Comparison of ENCODE assay signal across 9 cellular contexts in the genomic region with DNA sequence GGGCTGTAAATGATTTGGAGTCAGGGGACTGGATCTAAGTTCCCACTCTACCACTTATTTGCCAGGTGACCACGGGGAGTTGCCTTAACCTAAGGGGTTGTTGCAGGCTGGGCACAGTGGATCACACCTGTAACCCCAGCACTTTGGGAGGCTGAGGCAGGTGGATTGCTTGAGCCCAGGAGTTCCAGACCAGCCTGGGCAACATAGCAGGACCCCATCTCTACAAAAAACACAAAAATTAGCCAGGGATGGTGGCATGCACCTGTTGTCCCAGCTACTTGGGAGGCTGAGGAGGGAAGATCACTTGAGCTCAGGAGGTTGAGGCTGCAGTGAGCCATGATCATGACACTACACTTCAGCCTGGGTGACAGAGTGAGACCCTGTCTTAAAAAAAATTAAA. TPM values are rescaled to one million over a fixed set of nuclear protein-coding genes. Genes with fewer than 3 reads are reported as not detected.
DNase-seq lines count a peak whose midpoint lies in the region; ATAC-seq and TF ChIP-seq lines count a peak whose summit lies in the region.
"Not testable (repeated sequence)": the region's sequence is repeated elsewhere in the genome, so short reads cannot be mapped to it uniquely, and the experiment has no call there.
"Had no signal": no experiment of that assay in that cellular context is flagged by ENCODE, and none has a peak within 500 bp of the region (broad histone marks: within the 10 kb centered on the region; RNA-seq: fewer than 3 reads in every experiment).

No MANE protein-coding gene starts in this region.

- not testable (repeated sequence) for H3K23me2 ChIP-seq in H9 (ENCODE audit: insufficient read length, low read depth, low read length, poor library complexity, severe bottlenecking)

- WGBS in H9 (ENCODE audit: extremely low coverage, insufficient read length, low lambda C conversion rate) = no CpG with 5 or more reads among the region's 1 CpG

- H3K4me1 Mint-ChIP-seq in H9 = peaks cover 18 to 22% of the 10 kb centered on the region in 2 experiments
- H3K4me1 Mint-ChIP-seq in T-helper 17 cell = not testable (repeated sequence)
- H3K4me1 Mint-ChIP-seq in type B pancreatic cell (ENCODE audit: unreplicated experiment) = peaks cover 20% of the 10 kb centered on the region

- H4K91ac ChIP-seq in H9 (ENCODE audit: insufficient read length, low read depth, low read length) = not testable (repeated sequence)

- not testable (repeated sequence) for H3K79me2 ChIP-seq in H9 (ENCODE audit: insufficient read depth, low read length)

- not testable (repeated sequence) for H3K14ac ChIP-seq in H9 (ENCODE audit: insufficient read depth, low read length)

- H3K9ac ChIP-seq in H9 (ENCODE audit: extremely low read depth, insufficient read length, low read length) = not testable (repeated sequence)

- not testable (repeated sequence) for H3K4me2 ChIP-seq in H9 (ENCODE audit: insufficient read depth, insufficient read length, low read length)

- H2AFZ ChIP-seq in H9 (ENCODE audit: low read length) = not testable (repeated sequence)

- not testable (repeated sequence) for H3K27me3 ChIP-seq in H9 (ENCODE audit: insufficient read depth, low read length)

- H2BK15ac ChIP-seq in H9 (ENCODE audit: low read depth, low read length) = not testable (repeated sequence)

- not testable (repeated sequence) for H2BK20ac ChIP-seq in H9 (ENCODE audit: low read depth, low read length, poor library complexity, severe bottlenecking)

- not testable (repeated sequence) for H2BK120ac ChIP-seq in H9 (ENCODE audit: low read depth, low read length, poor library complexity, severe bottlenecking)

- TF ChIP-seq CTCF in H9 (conservative IDR thresholded peaks at IDR 0.05); type B pancreatic cell (conservative IDR thresholded peaks at IDR 0.05): not testable (repeated sequence)

- H3K9me3 ChIP-seq in H9 (ENCODE audit: control insufficient read depth, low read depth, low read length); T-helper 17 cell (ENCODE audit: control insufficient read depth, low read length, poor library complexity, severe bottlenecking): not testable (repeated sequence)

- not testable (repeated sequence) for H3K27ac ChIP-seq in H9 (ENCODE audit: insufficient read length, low read depth, low read length)

- H4K8ac ChIP-seq in H9 (replicated peaks; ENCODE audit: insufficient read length, low read depth, low read length) = not testable (repeated sequence)

- H3K27ac Mint-ChIP-seq in H9 = peak overlapping the region in 2 of 3 experiments; percentile 2 to 71; a peak in 1 of 7 replicates
- peak overlapping the region; percentile 29 for H3K27ac Mint-ChIP-seq in T-helper 17 cell
- H3K27ac Mint-ChIP-seq in activated naive CD4-positive, alpha-beta T cell treated with anti-CD3 and anti-CD28 coated beads, Interleukin-2, amount 50 U/mL, for 72 hours = peak overlapping the region; percentile 13 to 33
- H3K27ac Mint-ChIP-seq in type B pancreatic cell = peak overlapping the region; percentile 68

- not testable (repeated sequence) for H3K56ac ChIP-seq in H9 (ENCODE audit: insufficient read length, low read depth, low read length)

- H2BK12ac ChIP-seq in H9 (ENCODE audit: insufficient read length, low read depth, low read length) = not testable (repeated sequence)

- H3K9me3 Mint-ChIP-seq in H9; activated naive CD4-positive, alpha-beta T cell treated with anti-CD3 and anti-CD28 coated beads, Interleukin-2, amount 50 U/mL, for 72 hours; type B pancreatic cell: not testable (repeated sequence)

- not testable (repeated sequence) for H4K20me1 ChIP-seq in H9 (ENCODE audit: control insufficient read depth, insufficient read depth, insufficient read length)

- DNase-seq in H9; T-helper 17 cell; activated naive CD4-positive, alpha-beta T cell treated with anti-CD3 and anti-CD28 coated beads, Interleukin-2, amount 50 U/mL, for 72 hours (ENCODE audit: low spot score in 2 of 2); type B pancreatic cell (ENCODE audit: extremely low spot score, unreplicated experiment): not testable (repeated sequence)
- peak; percentile 35 for DNase-seq in mesenteric fat pad (ENCODE audit: low spot score)

- not testable (repeated sequence) for H3K18ac ChIP-seq in H9 (ENCODE audit: insufficient read length, low read depth, low read length)

- H3K4ac ChIP-seq in H9 (ENCODE audit: low read depth, low read length) = not testable (repeated sequence)

- not testable (repeated sequence) for H3K79me1 ChIP-seq in H9 (ENCODE audit: insufficient read depth, low read depth, low read length, poor library complexity, severe bottlenecking)

- H2BK5ac ChIP-seq in H9 (ENCODE audit: insufficient read length, low read length) = not testable (repeated sequence)

- not testable (repeated sequence) for ATAC-seq in T-helper 17 cell; activated naive CD4-positive, alpha-beta T cell treated with anti-CD3 and anti-CD28 coated beads, Interleukin-2, amount 50 U/mL, for 72 hours

- not testable (repeated sequence) for H3K4me3 Mint-ChIP-seq in H9, T-helper 17 cell
- H3K4me3 Mint-ChIP-seq in type B pancreatic cell = peak overlapping the region; percentile 38

- H3T11ph ChIP-seq in H9 (ENCODE audit: low read length) = not testable (repeated sequence)

- H3K4me1 ChIP-seq in H9 (ENCODE audit: insufficient read depth, low read length) = peaks cover 13% of the 10 kb centered on the region; the same call in 1 of the 2 replicates

- H4K5ac ChIP-seq in H9 (ENCODE audit: insufficient read length, low read depth, low read length) = not testable (repeated sequence)

- not testable (repeated sequence) for H3K23ac ChIP-seq in H9 (ENCODE audit: insufficient read length, low read depth, low read length)

- H3K36me3 Mint-ChIP-seq in H9 (ENCODE audit: insufficient read depth in 1 of 3, low read depth in 3 of 3) = peaks cover 10 to 27% (median 21%) of the 10 kb centered on the region in 3 experiments; a peak in 6 of 7 replicates
- H3K36me3 Mint-ChIP-seq in T-helper 17 cell (ENCODE audit: low read depth); activated naive CD4-positive, alpha-beta T cell treated with anti-CD3 and anti-CD28 coated beads, Interleukin-2, amount 50 U/mL, for 72 hours: not testable (repeated sequence)
- peaks cover 17% of the 10 kb centered on the region for H3K36me3 Mint-ChIP-seq in type B pancreatic cell

- not testable (repeated sequence) for H2AK5ac ChIP-seq in H9 (ENCODE audit: insufficient read length, low read length)

- not testable (repeated sequence) for H3K27me3 Mint-ChIP-seq in H9 (ENCODE audit: low read depth); T-helper 17 cell; type B pancreatic cell

RNA-seq across cellular contexts. Expression of gene NBL1, which starts 13.9 kb away (rescaled TPM):
- total RNA-seq in H9 (2021) (6.1 and 6.4 TPM in 2 replicates), T-helper 17 cell (10 to 100 TPM; 32.0 to 32.3 TPM), mesenteric fat pad (126 TPM), type B pancreatic cell (ENCODE audit: low replicate concordance) (69.9 and 142 TPM in 2 replicates)
- total RNA-seq in activated naive CD4-positive, alpha-beta T cell treated with anti-CD3 and anti-CD28 coated beads, Interleukin-2, amount 50 U/mL, for 72 hours = 10 to 100 TPM; 16.2 to 24.0 TPM

RNA-seq across cellular contexts. Expression of gene HTR6, which starts 34.5 kb away (rescaled TPM):
- 0.29 and 0.37 TPM in 2 replicates for total RNA-seq in H9 (2021)
- total RNA-seq in T-helper 17 cell = under 1 TPM; 0.16 to 0.17 TPM
- total RNA-seq in activated naive CD4-positive, alpha-beta T cell treated with anti-CD3 and anti-CD28 coated beads, Interleukin-2, amount 50 U/mL, for 72 hours = under 1 TPM; 0.11 to 0.68 TPM
- total RNA-seq in mesenteric fat pad = not detected
- total RNA-seq in type B pancreatic cell (ENCODE audit: low replicate concordance) = not detected in 2 replicates
- total RNA-seq: A673; CD4-positive, CD25-positive, alpha-beta regulatory T cell; CD8-positive, alpha-beta memory T cell; Daoy had no signal
